Comparison of ENCODE assay signal across 16 cellular contexts in the genomic region with DNA sequence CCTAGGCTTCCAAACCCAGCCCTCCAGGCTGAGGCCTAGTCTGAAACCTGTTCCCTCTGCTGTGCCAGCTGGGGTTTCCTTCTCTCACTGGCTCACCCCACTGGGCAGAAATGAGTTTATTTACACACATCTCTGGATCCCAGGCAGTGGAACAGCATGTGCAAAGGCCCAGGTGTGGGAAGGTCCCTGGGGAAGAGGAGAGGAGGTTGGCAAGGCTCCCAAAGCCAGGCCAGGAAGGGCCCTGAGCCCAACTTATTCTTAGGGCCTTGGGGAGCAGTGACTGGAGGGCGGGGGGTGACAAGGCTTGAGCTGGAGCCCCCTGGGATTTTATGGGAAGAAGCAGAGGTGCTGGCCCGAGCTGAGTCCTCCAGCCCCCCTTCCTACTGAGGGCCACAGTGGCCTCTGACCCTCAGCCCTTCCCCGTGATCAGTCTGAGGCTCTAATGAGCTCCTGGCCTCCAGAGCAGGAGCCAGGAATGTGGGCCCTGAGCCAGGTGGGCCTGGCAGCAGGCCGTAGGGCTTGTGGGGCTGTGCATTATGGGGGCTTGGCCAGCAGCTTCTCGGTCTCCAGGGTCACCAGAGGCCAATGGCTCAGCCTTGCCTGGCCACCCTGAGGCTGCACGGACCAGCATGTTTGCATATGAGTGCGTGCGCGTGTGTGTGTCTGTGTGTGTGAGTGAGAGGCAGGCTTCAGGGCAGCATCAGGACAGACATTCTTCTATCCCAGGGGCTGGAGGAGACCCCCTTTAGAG. TPM values are rescaled to one million over a fixed set of nuclear protein-coding genes. Genes with fewer than 3 reads are reported as not detected.
A peak's percentile ranks its signal among the peaks of the same experiment; 100 is the strongest.
DNase-seq lines count a peak whose midpoint lies in the region; ATAC-seq and TF ChIP-seq lines count a peak whose summit lies in the region.
"Had no signal": no experiment of that assay in that cellular context is flagged by ENCODE, and none has a peak within 500 bp of the region (broad histone marks: within the 10 kb centered on the region; RNA-seq: fewer than 3 reads in every experiment).

No MANE protein-coding gene starts in this region.

- H3K27me3 Mint-ChIP-seq in GM23338 (ENCODE audit: insufficient read depth, low read depth, poor library complexity), result peaks cover 10% of the 10 kb centered on the region

- H3K27me3 ChIP-seq in BLaER1 treated with 17β-estradiol and CSF1 and Interleukin-3, amounts not matched to agents 10 nM and 100 nM, result no peaks in the 10 kb centered on the region
- no peaks in the 10 kb centered on the region for H3K27me3 ChIP-seq in ovary
- no peaks in the 10 kb centered on the region for H3K27me3 ChIP-seq in GM23338 (ENCODE audit: insufficient read depth)

- H3K36me3 ChIP-seq in BLaER1 treated with 17β-estradiol and CSF1 and Interleukin-3, amounts not matched to agents 10 nM and 100 nM, result no peaks in the 10 kb centered on the region
- H3K36me3 ChIP-seq in ovary, result no peaks in the 10 kb centered on the region
- H3K36me3 ChIP-seq in GM23338 (ENCODE audit: insufficient read depth), result no peaks in the 10 kb centered on the region
- H3K36me3 ChIP-seq: gastroesophageal sphincter had no signal

- no peak overlapping the region for H3K27ac Mint-ChIP-seq in GM23338
- H3K27ac Mint-ChIP-seq: activated CD4-positive, alpha-beta T cell treated with anti-CD3 and anti-CD28 coated beads, Interleukin-2, amount 10 ng/mL, durations not matched to agents 24 days and 14 days; activated T-helper 2 cell treated with anti-CD3 and anti-CD28 coated beads, Interferon-gamma antibody, Interleukin-2, Interleukin-4, amounts not matched to agents 10 μg/mL and 5 μg/mL and 100 μg/mL, durations not matched to agents 14 hours and 24 hours and 36 hours; CD4-positive, CD25-positive, alpha-beta regulatory T cell; T-helper 1 cell treated with Interleukin-12 subunit alpha and Interleukin-12 subunit beta and Interleukin-4 antibody, amounts not matched to agents 30 μg/mL and 1 μg/mL, for 36 hours had no signal

- H2AFZ ChIP-seq in GM23338, result no peak overlapping the region

- TF ChIP-seq EP300 in ovary (IDR thresholded peaks at IDR 0.05), result no peak

- no peaks in the 10 kb centered on the region for H3K9me3 Mint-ChIP-seq in GM23338
- H3K9me3 Mint-ChIP-seq: activated CD4-positive, alpha-beta T cell treated with anti-CD3 and anti-CD28 coated beads, Interleukin-2, amount 10 ng/mL, durations not matched to agents 24 days and 14 days; activated T-helper 2 cell treated with anti-CD3 and anti-CD28 coated beads, Interferon-gamma antibody, Interleukin-2, Interleukin-4, amounts not matched to agents 10 μg/mL and 5 μg/mL and 100 μg/mL, durations not matched to agents 14 hours and 24 hours and 36 hours; CD4-positive, CD25-positive, alpha-beta regulatory T cell; T-helper 1 cell treated with Interleukin-12 subunit alpha and Interleukin-12 subunit beta and Interleukin-4 antibody, amounts not matched to agents 30 μg/mL and 1 μg/mL, for 36 hours had no signal

- peaks cover 24% of the 10 kb centered on the region for H3K4me1 Mint-ChIP-seq in GM23338

- H3K4me2 ChIP-seq in BLaER1 treated with 17β-estradiol and CSF1 and Interleukin-3, amounts not matched to agents 10 nM and 100 nM, result peak overlapping the region; percentile 10 to 59 (median 44); a peak in 18 of 22 replicates
- H3K4me2 ChIP-seq in GM23338, result no peak overlapping the region

- peak overlapping the region in 4 of 11 experiments; percentile 11 to 33 (median 23); a peak in 2 of 22 replicates for H3K9ac ChIP-seq in BLaER1 treated with 17β-estradiol and CSF1 and Interleukin-3, amounts not matched to agents 10 nM and 100 nM

- peaks cover 30 to 75% (median 64%) of the 10 kb centered on the region in 10 experiments for H3K4me1 ChIP-seq in BLaER1 treated with 17β-estradiol and CSF1 and Interleukin-3, amounts not matched to agents 10 nM and 100 nM
- H3K4me1 ChIP-seq in ovary (ENCODE audit: insufficient read depth), result peaks cover 14% of the 10 kb centered on the region
- peaks cover 8% of the 10 kb centered on the region for H3K4me1 ChIP-seq in GM23338 (ENCODE audit: insufficient read depth)

- 18 to 34% (median 25%) methylated on average over 9 of the region's 9 CpGs for WGBS in ovary, 3 donors

- H3K4me3 Mint-ChIP-seq in GM23338, result no peak overlapping the region
- H3K4me3 Mint-ChIP-seq: activated CD4-positive, alpha-beta T cell treated with anti-CD3 and anti-CD28 coated beads, Interleukin-2, amount 10 ng/mL, durations not matched to agents 24 days and 14 days; CD4-positive, CD25-positive, alpha-beta regulatory T cell; T-helper 1 cell treated with Interleukin-12 subunit alpha and Interleukin-12 subunit beta and Interleukin-4 antibody, amounts not matched to agents 30 μg/mL and 1 μg/mL, for 36 hours had no signal

- H3K9me3 ChIP-seq in BLaER1 treated with 17β-estradiol and CSF1 and Interleukin-3, amounts not matched to agents 10 nM and 100 nM (replicated peaks in 1 of 11), result peaks cover 0 to 11% (median 0%) of the 10 kb centered on the region in 11 experiments; a peak in 8 of 22 replicates
- H3K9me3 ChIP-seq in ovary, result no peaks in the 10 kb centered on the region
- H3K9me3 ChIP-seq: gastroesophageal sphincter had no signal

- DNase-seq in glomerular visceral epithelial cell (ENCODE audit: extremely low spot score) (peak; percentile 49), ovary (peak; percentile 79 to 96 (median 90)), GM23338 (ENCODE audit: low spot score) (no peak)
- DNase-seq: activated CD4-positive, alpha-beta T cell treated with anti-CD3 and anti-CD28 coated beads, Interleukin-2, amount 10 ng/mL, durations not matched to agents 24 days and 14 days; CD4-positive, CD25-positive, alpha-beta regulatory T cell; NCI-H2029 treated with DMSO at 0.1 percent for 48 hours had no signal

- H3K4me3 ChIP-seq in BLaER1 treated with 17β-estradiol and CSF1 and Interleukin-3, amounts not matched to agents 10 nM and 100 nM, result no peak overlapping the region
- H3K4me3 ChIP-seq in ovary (no peak overlapping the region), GM23338 (no peak overlapping the region)
- H3K4me3 ChIP-seq: gastroesophageal sphincter had no signal

- peaks cover 0 to 6% (median 0%) of the 10 kb centered on the region in 11 experiments; a peak in 2 of 22 replicates for H4K20me1 ChIP-seq in BLaER1 treated with 17β-estradiol and CSF1 and Interleukin-3, amounts not matched to agents 10 nM and 100 nM
- no peaks in the 10 kb centered on the region for H4K20me1 ChIP-seq in GM23338 (replicated peaks; ENCODE audit: insufficient read depth)

- TF ChIP-seq CTCF in ovary (IDR thresholded peaks at IDR 0.05) (no peak), GM23338 (conservative IDR thresholded peaks at IDR 0.05; ENCODE audit: low read depth in 2 of 2) (no peak)

- no peaks in the 10 kb centered on the region for H3K79me2 ChIP-seq in GM23338 (replicated peaks; ENCODE audit: insufficient read depth)

- intact Hi-C loops in ovary (cut with DNase I), result loop anchor here in 2 of 4 donors (2.0 to 5.0 kb wide), 2 partner anchors 56 to 491 kb away; no protein-coding TSS in a partner anchor

- H3F3A ChIP-seq in GM23338 (replicated peaks; ENCODE audit: low read depth), result 0 out of 2 replicates have a peak, but pooled peaks cover 4% of the 10 kb centered on the region

- no peaks in the 10 kb centered on the region for H3K36me3 Mint-ChIP-seq in GM23338 (ENCODE audit: low read depth)
- H3K36me3 Mint-ChIP-seq: CD4-positive, CD25-positive, alpha-beta regulatory T cell had no signal

- H3K27ac ChIP-seq in BLaER1 treated with 17β-estradiol and CSF1 and Interleukin-3, amounts not matched to agents 10 nM and 100 nM, result peak overlapping the region in 3 of 11 experiments; percentile 5 to 36 (median 11); a peak in 4 of 22 replicates
- peak overlapping the region; percentile 49 for H3K27ac ChIP-seq in ovary
- H3K27ac ChIP-seq in GM23338 (ENCODE audit: low read depth), result no peak overlapping the region
- H3K27ac ChIP-seq: gastroesophageal sphincter had no signal

- H3K9me2 ChIP-seq in GM23338 (ENCODE audit: insufficient read depth), result no peaks in the 10 kb centered on the region

- no peak for TF ChIP-seq POLR2A in ovary (IDR thresholded peaks at IDR 0.05)

- ATAC-seq in SK-N-SH treated with all-trans-retinoic acid at 6 μM for 48 hours (peak; percentile 55), GM19452 (IDR thresholded peaks at IDR 0.05; ENCODE audit: unreplicated experiment) (no peak), HG02642 (IDR thresholded peaks at IDR 0.05; ENCODE audit: poor library complexity, unreplicated experiment) (no peak), GM23338 (no peak), GM19035 (IDR thresholded peaks at IDR 0.05; ENCODE audit: unreplicated experiment) (no peak)
- ATAC-seq: gastroesophageal sphincter had no signal

TF ChIP-seq in GM23338, 12 proteins besides CTCF, POLR2A, EP300 and RAD21 (continues in another document):
- no peak for TF ChIP-seq POLR2AphosphoS5 (IDR thresholded peaks at IDR 0.05; ENCODE audit: low read depth)
- TF ChIP-seq STAT1 (IDR thresholded peaks at IDR 0.05; ENCODE audit: unreplicated experiment), result no peak
- TF ChIP-seq ZNF114 (CRISPR knock-in tag; IDR thresholded peaks at IDR 0.05), result no peak
- no peak for TF ChIP-seq CREB1 (CRISPR knock-in tag; IDR thresholded peaks at IDR 0.05; ENCODE audit: low read depth)

RNA-seq across cellular contexts. Expression of gene MYO7A, which starts 2.9 kb away (rescaled TPM):
- total RNA-seq in ovary, result 10 to 100 TPM in 4 of 7 donors, 1 to 10 TPM in 3; 4.3 to 18.7 (median 10.6) TPM
- polyA plus RNA-seq in ovary (1 to 10 TPM; 3.1 to 4.8 TPM), GM23338 (2016; fragmentation: Nextera tagmentation; extraction: Ambion mirVana) (1.7 and 1.8 TPM in 2 replicates)
- 2.3 and 5.4 TPM in 2 replicates for total RNA-seq in GM23338 (2014; rRNA removed; shearing (Covaris generic))

RNA-seq across cellular contexts. Expression of gene OMP, which starts 28.3 kb away (rescaled TPM):
- total RNA-seq in ovary, result 1 to 10 TPM in 4 of 7 donors, under 1 TPM in 1, not detected in 2; 0.55 to 1.8 (median 1.6) TPM
- polyA plus RNA-seq in ovary, result not detected
- total RNA-seq in GM23338 (2014; rRNA removed; shearing (Covaris generic)), result 1.0 TPM in 1 of 2 replicates, not detected in the other
- polyA plus RNA-seq in GM23338 (2016; fragmentation: Nextera tagmentation; extraction: Ambion mirVana), result not detected in 2 replicates
- total RNA-seq: activated CD4-positive, alpha-beta T cell treated with anti-CD3 and anti-CD28 coated beads, Interleukin-2, amount 10 ng/mL, durations not matched to agents 24 days and 14 days; activated T-helper 2 cell treated with anti-CD3 and anti-CD28 coated beads, Interferon-gamma antibody, Interleukin-2, Interleukin-4, amounts not matched to agents 10 μg/mL and 5 μg/mL and 100 μg/mL, durations not matched to agents 14 hours and 24 hours and 36 hours; CD4-positive, CD25-positive, alpha-beta regulatory T cell; gastroesophageal sphincter; lower leg skin; omental fat pad had no signal
- polyA plus RNA-seq: CD4-positive, CD25-positive, alpha-beta regulatory T cell had no signal
